2 cellular contexts compared by ENCODE assay signal in the genomic region with DNA sequence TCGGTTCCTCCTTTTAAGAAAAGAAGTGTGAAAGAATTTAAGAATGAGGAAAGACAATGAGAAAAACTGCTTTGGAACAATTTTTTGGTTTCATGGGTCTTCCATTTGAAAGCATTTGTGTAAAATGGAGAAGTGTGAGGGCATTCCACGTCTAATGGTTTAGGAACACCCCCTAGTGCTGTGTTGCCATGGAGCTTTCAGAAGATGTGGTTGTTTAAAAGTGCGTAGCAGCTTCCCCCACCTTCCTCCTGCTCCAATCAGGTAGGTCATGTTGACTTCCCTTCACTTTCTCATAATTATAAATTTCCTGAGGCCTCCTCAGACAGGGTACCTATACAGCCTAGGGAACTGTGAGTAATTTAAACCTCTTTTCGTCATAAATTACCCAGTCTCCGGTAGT.
TF ChIP-seq lines count a peak whose summit lies in the region.

No MANE protein-coding gene starts in this region.

TF ChIP-seq in A549, 52 proteins besides CTCF, POLR2A, EP300 and RAD21:
- TF ChIP-seq SREBF2 (IDR thresholded peaks at IDR 0.05) (no peak), TP53 (CRISPR knock-in tag; IDR thresholded peaks at IDR 0.05) (no peak), RARB (CRISPR knock-in tag; IDR thresholded peaks at IDR 0.05) (no peak), GATA3 (IDR thresholded peaks at IDR 0.05; ENCODE audit: borderline replicate concordance) (no peak), EHF (CRISPR knock-in tag; IDR thresholded peaks at IDR 0.05) (no peak), PHF8 (IDR thresholded peaks at IDR 0.05; ENCODE audit: borderline replicate concordance, low read depth) (no peak), EHMT2 (IDR thresholded peaks at IDR 0.05; ENCODE audit: low read depth) (no peak), RNF2 (IDR thresholded peaks at IDR 0.05; ENCODE audit: borderline replicate concordance, low read depth) (no peak)

TF ChIP-seq in H1, 55 proteins besides CTCF, POLR2A, EP300 and RAD21:
- TF ChIP-seq TAF7 (optimal IDR thresholded peaks at IDR 0.05; ENCODE audit: borderline replicate concordance, low read depth, low read length) (no peak), FOSL1 (IDR thresholded peaks at IDR 0.05; ENCODE audit: insufficient read depth, low read depth, low read length) (no peak), RFX5 (IDR thresholded peaks at IDR 0.05; ENCODE audit: borderline replicate concordance, low read depth, low read length) (no peak), EZH2 (IDR thresholded peaks at IDR 0.05; ENCODE audit: low read depth, low read length, severe bottlenecking) (no peak), USF2 (IDR thresholded peaks at IDR 0.05; ENCODE audit: low read length) (no peak), BACH1 (IDR thresholded peaks at IDR 0.05; ENCODE audit: low read length) (no peak), TBP (IDR thresholded peaks at IDR 0.05; ENCODE audit: low read depth, low read length) (no peak), SP4 (IDR thresholded peaks at IDR 0.05; ENCODE audit: low read length) (no peak), TCF12 (IDR thresholded peaks at IDR 0.05; ENCODE audit: low read depth, low read length) (no peak), RBBP5 (IDR thresholded peaks at IDR 0.05; ENCODE audit: borderline replicate concordance, low read depth, low read length) (no peak), JUND (IDR thresholded peaks at IDR 0.05; ENCODE audit: low read length) (no peak), POLR2AphosphoS5 (IDR thresholded peaks at IDR 0.05; ENCODE audit: low read depth, low read length) (no peak), JUN (IDR thresholded peaks at IDR 0.05; ENCODE audit: low read depth, low read length) (no peak), CHD1 (IDR thresholded peaks at IDR 0.05; ENCODE audit: low read depth, low read length) (no peak), CREB1 (IDR thresholded peaks at IDR 0.05) (no peak), SP2 (IDR thresholded peaks at IDR 0.05; ENCODE audit: low read length) (no peak), CHD2 (IDR thresholded peaks at IDR 0.05; ENCODE audit: low read length) (no peak), TAF1 (IDR thresholded peaks at IDR 0.05; ENCODE audit: low read depth, low read length) (no peak), SP1 (IDR thresholded peaks at IDR 0.05; ENCODE audit: low read depth, low read length) (no peak)
